ENCODE assay signal across 9 cellular contexts in the genomic region with DNA sequence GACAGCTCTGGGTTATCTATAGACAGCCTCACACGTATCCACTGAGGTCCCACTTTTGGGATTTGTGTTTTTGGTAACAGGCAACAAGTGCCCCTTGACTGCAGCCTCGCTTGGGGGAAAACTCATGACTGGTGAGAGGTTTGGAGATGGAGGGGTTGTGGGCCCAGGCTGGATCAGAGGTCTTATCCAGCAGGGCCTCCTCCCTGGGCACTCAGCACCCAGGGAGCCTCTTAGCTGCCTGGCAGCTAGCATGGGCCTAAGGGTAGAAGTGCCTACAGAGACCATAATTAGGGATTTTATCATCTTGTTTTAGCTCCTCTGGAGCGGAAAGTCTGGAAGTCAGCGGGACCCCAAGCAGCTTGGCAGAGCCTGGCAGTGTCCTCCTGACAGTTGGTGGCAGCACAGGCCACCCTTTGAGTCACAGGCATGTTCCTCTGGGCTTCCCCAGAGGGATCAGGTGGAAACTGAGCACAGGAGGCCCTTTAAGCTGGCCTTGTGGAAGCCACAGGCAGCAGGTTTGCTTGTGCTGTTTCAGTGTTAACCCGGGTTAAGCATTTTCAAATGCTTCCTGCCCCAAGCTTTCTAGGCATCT.
DNase-seq lines count a peak whose midpoint lies in the region; ATAC-seq and TF ChIP-seq lines count a peak whose summit lies in the region.
"Had no signal": no experiment of that assay in that cellular context is flagged by ENCODE, and none has a peak within 500 bp of the region (broad histone marks: within the 10 kb centered on the region; RNA-seq: fewer than 3 reads in every experiment).

No MANE protein-coding gene starts in this region.

- no peak overlapping the region for H3K27ac ChIP-seq in dorsolateral prefrontal cortex

- DNase-seq in COLO668 (lab: John Stamatoyannopoulos, UW; ENCODE audit: unreplicated experiment) (peak; percentile 70), NCI-H446 treated with DMSO at 0.1 percent for 48 hours (lab: John Stamatoyannopoulos, UW) (peak; percentile 15), dorsolateral prefrontal cortex (peak; percentile 33 to 76 (median 54)), occipital lobe (lab: John Stamatoyannopoulos, UW) (peak; percentile 3), ureter (ENCODE audit: low spot score) (no peak)
- DNase-seq in stimulated activated CD4-positive, alpha-beta T cell treated with anti-CD3 and anti-CD28 coated beads, Interleukin-12 subunit alpha, Interleukin-12 subunit beta, amount 100 ng/mL, for 4 hours: no peak

- TF ChIP-seq CTCF in dorsolateral prefrontal cortex (IDR thresholded peaks at IDR 0.05 in 54 of 56, conservative IDR thresholded peaks at IDR 0.05 in 2 of 56; ENCODE audit: low read depth in 1 of 56, partially characterized antibody in 56 of 56): peak in 54 of 56 donors; percentile 9 to 79 (median 56)

- ATAC-seq in GM18907 (IDR thresholded peaks at IDR 0.05; ENCODE audit: unreplicated experiment): peak; percentile 88
- peak; percentile 66 for ATAC-seq in HG03039 (IDR thresholded peaks at IDR 0.05; ENCODE audit: unreplicated experiment)

- no peaks in the 10 kb centered on the region for H3K27me3 ChIP-seq in dorsolateral prefrontal cortex

- H3K4me3 ChIP-seq in dorsolateral prefrontal cortex: no peak overlapping the region
- H3K4me3 ChIP-seq: lung had no signal

- intact Hi-C loops in dorsolateral prefrontal cortex (cut with DNase I): loop anchor here in 1 of 2 donors (5.0 to 10.0 kb wide), 3 partner anchors 142 to 600 kb away; a partner anchor contains a TSS

Comparison
In these comparisons a context has a peak if more than half of its experiments do, and no peak if none do; other contexts are left out.
1. DNase-seq: peak in COLO668 (single experiment), NCI-H446 treated with DMSO at 0.1 percent for 48 hours (single experiment), dorsolateral prefrontal cortex (10 of 10) and occipital lobe (single experiment); none in ureter (single experiment) and stimulated activated CD4-positive, alpha-beta T cell treated with anti-CD3 and anti-CD28 coated beads, Interleukin-12 subunit alpha, Interleukin-12 subunit beta, amount 100 ng/mL, for 4 hours (single experiment).